In genomic region chr9:132769895-132770774, GRCh38 we compare ENCODE assay signal across 8 cellular contexts.
DNase-seq lines count a peak whose midpoint lies in the region; ATAC-seq, FAIRE-seq and TF ChIP-seq lines count a peak whose summit lies in the region.

No MANE protein-coding gene starts in this region.

- H3K79me2 ChIP-seq in HepG2 (ENCODE audit: insufficient read depth, low read length) = no peaks in the 10 kb centered on the region

- peak overlapping the region; percentile 75 for H3K9ac ChIP-seq in HepG2 (ENCODE audit: insufficient read depth, low read depth, low read length)

- WGBS in HepG2 (ENCODE audit: low lambda C conversion rate) = 24% methylated on average over 23 of the region's 54 CpGs

- intact Hi-C loops in activated CD4-positive, alpha-beta T cell treated with anti-CD3 and anti-CD28 coated beads for 36 hours (cut with DNase I, micrococcal nuclease) = loop anchor here in 1 of 2 experiments (1.0 to 2.0 kb wide), 3 partner anchors 100 to 415 kb away; partner anchors contain the start of genes GTF3C4, SETX and TSC1
- intact Hi-C loops in dendritic cell treated with granulocyte-macrophage colony-stimulating factor and Interleukin-4, amounts not matched to agents 40 ng/mL and 50 ng/mL, for 4 days (cut with micrococcal nuclease) = no loop called here
- intact Hi-C loops in HepG2 (cut with micrococcal nuclease; ENCODE audit: unreplicated experiment) = no loop called here

- peak overlapping the region; percentile 89 for H3K4me3 ChIP-seq in CD8-positive, alpha-beta memory T cell (ENCODE audit: low read length)
- H3K4me3 ChIP-seq in HepG2 (replicated peaks in 1 of 3; ENCODE audit: insufficient read depth in 1 of 3, low read depth in 2 of 3, low read length in 3 of 3) (peak overlapping the region; percentile 62 to 88 (median 73)), BE2C (ENCODE audit: low read depth, low read length) (no peak overlapping the region)

- CTCF ChIA-PET in CD8-positive, alpha-beta memory T cell (lab: Charles Lee) = interaction anchor here (0.8 to 1.2 kb wide), 3 partner anchors 11 to 534 kb away, joined by 3 to 4 read pairs (median 3); no protein-coding TSS in a partner anchor
- CTCF ChIA-PET in activated CD4-positive, alpha-beta T cell treated with anti-CD3 and anti-CD28 coated beads for 36 hours (lab: Charles Lee) = interaction anchor here (0.8 to 2.1 kb wide), 8 partner anchors 10 to 110 kb away, joined by 3 to 14 read pairs (median 4); partner anchors contain the start of gene DDX31
- CTCF ChIA-PET in HepG2 (lab: Yijun Ruan, JAX; ENCODE audit: low intra/inter-chr PET ratio, low total read pairs) = no interaction called here

- peak; percentile 50 for ATAC-seq in GM19463 (IDR thresholded peaks at IDR 0.05; ENCODE audit: unreplicated experiment)
- ATAC-seq in activated CD4-positive, alpha-beta T cell treated with anti-CD3 and anti-CD28 coated beads for 36 hours = peak; percentile 80
- peak; percentile 75 for ATAC-seq in HepG2

- peak overlapping the region; percentile 91 to 99 (median 98) for H3K27ac Mint-ChIP-seq in CD8-positive, alpha-beta memory T cell
- H3K27ac Mint-ChIP-seq in activated CD4-positive, alpha-beta T cell treated with anti-CD3 and anti-CD28 coated beads for 36 hours = peak overlapping the region; percentile 94
- H3K27ac Mint-ChIP-seq in dendritic cell treated with granulocyte-macrophage colony-stimulating factor and Interleukin-4, amounts not matched to agents 40 ng/mL and 50 ng/mL, for 4 days = peak overlapping the region; percentile 92

- peak; percentile 39 to 76 (median 59) for DNase-seq in CD8-positive, alpha-beta memory T cell
- peak; percentile 63 for DNase-seq in M059J (ENCODE audit: low read depth)
- peak; percentile 82 for DNase-seq in activated CD4-positive, alpha-beta T cell treated with anti-CD3 and anti-CD28 coated beads for 36 hours
- DNase-seq in HepG2 (ENCODE audit: low spot score) = peak; percentile 14
- peak; percentile 58 for DNase-seq in stimulated activated CD4-positive, alpha-beta T cell treated with anti-CD3 and anti-CD28 coated beads, Interleukin-4, amount 100 ng/mL, for 24 hours
- no peak for DNase-seq in BE2C

- TF ChIP-seq POLR2A in HepG2 (IDR thresholded peaks at IDR 0.05; ENCODE audit: insufficient read depth in 1 of 2, low read depth in 2 of 2, low read length in 2 of 2) = peak; percentile 45 to 54; a peak in 3 of 4 replicates

- peak overlapping the region; percentile 84 for H3K4me2 ChIP-seq in HepG2 (ENCODE audit: low read depth, low read length)

- no peak for FAIRE-seq in HepG2 (lab: Jason Lieb, UNC)

- TF ChIP-seq CTCF in HepG2 (CRISPR knock-in tag; IDR thresholded peaks at IDR 0.05) = no peak
- TF ChIP-seq CTCF in BE2C (IDR thresholded peaks at IDR 0.05; ENCODE audit: low read depth, low read length) = no peak

- peak overlapping the region; percentile 49 for H2AFZ ChIP-seq in HepG2 (ENCODE audit: low read length)

- BruUV-seq in HepG2 (replicated peaks; lab: Mats Ljungman, UMichigan) = no TSS peak

- H3K9me3 ChIP-seq in CD8-positive, alpha-beta memory T cell (ENCODE audit: low read length) = no peaks in the 10 kb centered on the region
- H3K9me3 ChIP-seq in HepG2 (ENCODE audit: low read length) (0 out of 2 replicates have a peak, but pooled peaks cover 7% of the 10 kb centered on the region), BE2C (no peaks in the 10 kb centered on the region)

- peaks cover 19% of the 10 kb centered on the region for H3K4me1 ChIP-seq in CD8-positive, alpha-beta memory T cell (ENCODE audit: insufficient read depth, low read length)
- H3K4me1 ChIP-seq in HepG2 (ENCODE audit: insufficient read depth, low read length) (peaks cover 18% of the 10 kb centered on the region), BE2C (no peaks in the 10 kb centered on the region)

- H3K36me3 ChIP-seq in CD8-positive, alpha-beta memory T cell (ENCODE audit: insufficient read depth, low read length) = no peaks in the 10 kb centered on the region
- H3K36me3 ChIP-seq in HepG2 (replicated peaks in 1 of 2; ENCODE audit: control insufficient read depth in 1 of 2, insufficient read depth in 2 of 2, low read length in 2 of 2) (no peaks in the 10 kb centered on the region), BE2C (no peaks in the 10 kb centered on the region)

- TF ChIP-seq EP300 in HepG2 (IDR thresholded peaks at IDR 0.05; ENCODE audit: low read depth in 2 of 2, low read length in 2 of 2) (no peak), HepG2 (CRISPR knock-in tag; IDR thresholded peaks at IDR 0.05; ENCODE audit: borderline replicate concordance) (no peak)

- no peaks in the 10 kb centered on the region for H4K20me1 ChIP-seq in HepG2 (ENCODE audit: insufficient read depth, low read length)

- in situ Hi-C loops in HepG2 (cut with HindIII; ENCODE audit: extremely low pct_ligation_motif_present, low pct_unique_long_range_greater_than_20kb) = no loop called here

- no peaks in the 10 kb centered on the region for H3K27me3 ChIP-seq in CD8-positive, alpha-beta memory T cell (ENCODE audit: insufficient read depth, low read length, poor library complexity, severe bottlenecking)
- H3K27me3 ChIP-seq in HepG2 (ENCODE audit: control insufficient read depth in 1 of 2, insufficient read depth in 2 of 2, low read length in 2 of 2) (no peaks in the 10 kb centered on the region; a peak in 1 of 5 replicates), BE2C (no peaks in the 10 kb centered on the region)

- H3K4me1 Mint-ChIP-seq in CD8-positive, alpha-beta memory T cell = peaks cover 26 to 31% (median 26%) of the 10 kb centered on the region in 3 donors
- H3K4me1 Mint-ChIP-seq in activated CD4-positive, alpha-beta T cell treated with anti-CD3 and anti-CD28 coated beads for 36 hours = peaks cover 16% of the 10 kb centered on the region
- peaks cover 23% of the 10 kb centered on the region for H3K4me1 Mint-ChIP-seq in dendritic cell treated with granulocyte-macrophage colony-stimulating factor and Interleukin-4, amounts not matched to agents 40 ng/mL and 50 ng/mL, for 4 days (ENCODE audit: low read depth)

- peaks cover 0 to 7% (median 6%) of the 10 kb centered on the region in 3 donors for H3K36me3 Mint-ChIP-seq in CD8-positive, alpha-beta memory T cell
- H3K36me3 Mint-ChIP-seq in activated CD4-positive, alpha-beta T cell treated with anti-CD3 and anti-CD28 coated beads for 36 hours (ENCODE audit: low read depth) = peaks cover 6% of the 10 kb centered on the region
- H3K36me3 Mint-ChIP-seq in dendritic cell treated with granulocyte-macrophage colony-stimulating factor and Interleukin-4, amounts not matched to agents 40 ng/mL and 50 ng/mL, for 4 days (ENCODE audit: low read depth) = peaks cover 10% of the 10 kb centered on the region

- H3K9me3 Mint-ChIP-seq in CD8-positive, alpha-beta memory T cell = no peaks in the 10 kb centered on the region
- peaks cover 7% of the 10 kb centered on the region for H3K9me3 Mint-ChIP-seq in activated CD4-positive, alpha-beta T cell treated with anti-CD3 and anti-CD28 coated beads for 36 hours (ENCODE audit: low read depth)
- no peaks in the 10 kb centered on the region for H3K9me3 Mint-ChIP-seq in dendritic cell treated with granulocyte-macrophage colony-stimulating factor and Interleukin-4, amounts not matched to agents 40 ng/mL and 50 ng/mL, for 4 days

- peak overlapping the region; percentile 75 for H3K27ac ChIP-seq in CD8-positive, alpha-beta memory T cell (ENCODE audit: low read depth, low read length)
- peak overlapping the region; percentile 31 for H3K27ac ChIP-seq in HepG2 (ENCODE audit: extremely low read length, insufficient read depth, low read length)

- H3K4me3 Mint-ChIP-seq in CD8-positive, alpha-beta memory T cell = peak overlapping the region; percentile 99 to 100 (median 100)
- peak overlapping the region; percentile 85 for H3K4me3 Mint-ChIP-seq in activated CD4-positive, alpha-beta T cell treated with anti-CD3 and anti-CD28 coated beads for 36 hours
- peak overlapping the region; percentile 96 for H3K4me3 Mint-ChIP-seq in dendritic cell treated with granulocyte-macrophage colony-stimulating factor and Interleukin-4, amounts not matched to agents 40 ng/mL and 50 ng/mL, for 4 days

- POLR2A ChIA-PET in CD8-positive, alpha-beta memory T cell (lab: Charles Lee) = interaction anchor here (1.0 to 2.3 kb wide), 4 partner anchors 11 to 416 kb away, joined by 3 to 14 read pairs (median 5); partner anchors contain the start of genes DDX31, GTF3C4 and SETX
- POLR2A ChIA-PET in activated CD4-positive, alpha-beta T cell treated with anti-CD3 and anti-CD28 coated beads for 36 hours (lab: Charles Lee) = interaction anchor here (0.5 kb wide), 1 partner anchor 644 kb away, joined by 8 read pairs; no protein-coding TSS in a partner anchor
- POLR2A ChIA-PET in HepG2 (lab: Yijun Ruan, JAX) = interaction anchor here (0.6 to 0.9 kb wide), 2 partner anchors 29 to 99 kb away, joined by 3 read pairs; no protein-coding TSS in a partner anchor

- peaks cover 0 to 1% of the 10 kb centered on the region in 2 donors for H3K27me3 Mint-ChIP-seq in CD8-positive, alpha-beta memory T cell
- H3K27me3 Mint-ChIP-seq in activated CD4-positive, alpha-beta T cell treated with anti-CD3 and anti-CD28 coated beads for 36 hours = no peaks in the 10 kb centered on the region
- H3K27me3 Mint-ChIP-seq in dendritic cell treated with granulocyte-macrophage colony-stimulating factor and Interleukin-4, amounts not matched to agents 40 ng/mL and 50 ng/mL, for 4 days = peaks cover 7% of the 10 kb centered on the region

- TF ChIP-seq RAD21 in HepG2 (CRISPR knock-in tag; IDR thresholded peaks at IDR 0.05) = no peak

TF ChIP-seq in HepG2, 621 proteins besides CTCF, POLR2A, EP300 and RAD21 (continues in another document):
- peak; percentile 78 for TF ChIP-seq MAX (IDR thresholded peaks at IDR 0.05)
- no peak for TF ChIP-seq ZNF879 (CRISPR knock-in tag; IDR thresholded peaks at IDR 0.05)
- no peak for TF ChIP-seq LBX2 (CRISPR knock-in tag; IDR thresholded peaks at IDR 0.05; ENCODE audit: borderline replicate concordance)
- no peak for TF ChIP-seq SKI (IDR thresholded peaks at IDR 0.05; ENCODE audit: partially characterized antibody)
- no peak for TF ChIP-seq ZNF10 (CRISPR knock-in tag; IDR thresholded peaks at IDR 0.05; ENCODE audit: borderline replicate concordance, low read depth)
- no peak for TF ChIP-seq FOXK2 (IDR thresholded peaks at IDR 0.05)
- peak; percentile 77 for TF ChIP-seq ELF3 (CRISPR knock-in tag; IDR thresholded peaks at IDR 0.05)
- TF ChIP-seq JUN (CRISPR knock-in tag; IDR thresholded peaks at IDR 0.05) = no peak
- peak; percentile 71 for TF ChIP-seq HNRNPK (IDR thresholded peaks at IDR 0.05; ENCODE audit: low read depth, low read length, poor library complexity, severe bottlenecking)
